7 cellular contexts compared by ENCODE assay signal in genomic region chr13:45393941-45394570, GRCh38. TPM values are rescaled to one million over a fixed set of nuclear protein-coding genes. Genes with fewer than 3 reads are reported as not detected.
A peak's percentile ranks its signal among the peaks of the same experiment; 100 is the strongest.
DNase-seq lines count a peak whose midpoint lies in the region; ATAC-seq, FAIRE-seq and TF ChIP-seq lines count a peak whose summit lies in the region.

No MANE protein-coding gene starts in this region.

- FAIRE-seq in urothelium cell line (lab: Jason Lieb, UNC): no peak

- no peaks in the 10 kb centered on the region for H3F3A ChIP-seq in DOHH2 (ENCODE audit: control insufficient read depth, insufficient read depth)

- H3K4me1 Mint-ChIP-seq in central memory CD8-positive, alpha-beta T cell: peaks cover 30% of the 10 kb centered on the region

- no peaks in the 10 kb centered on the region for H3K9me3 Mint-ChIP-seq in central memory CD8-positive, alpha-beta T cell

- DNase-seq in HK-2 (ENCODE audit: unreplicated experiment): peak; percentile 27
- DNase-seq in RPMI8226: peak; percentile 38
- no peak for DNase-seq in central memory CD8-positive, alpha-beta T cell (ENCODE audit: low spot score in 2 of 2)
- DNase-seq in left lung: no peak
- peak; percentile 49 for DNase-seq in urothelium cell line (ENCODE audit: low spot score)
- DNase-seq in aorta: no peak

- no peaks in the 10 kb centered on the region for H3K79me2 ChIP-seq in DOHH2 (ENCODE audit: control insufficient read depth, low read length)

- intact Hi-C loops in left lung (cut with DNase I) (no loop called here), aorta (cut with DNase I) (no loop called here)

- H3K27me3 Mint-ChIP-seq in central memory CD8-positive, alpha-beta T cell: no peaks in the 10 kb centered on the region

- 12 to 13% methylated on average over 4 of the region's 4 CpGs for WGBS in aorta, 2 donors

- peak overlapping the region; percentile 65 for H3K27ac Mint-ChIP-seq in central memory CD8-positive, alpha-beta T cell (ENCODE audit: low read depth)

- peaks cover 33% of the 10 kb centered on the region for H3K36me3 Mint-ChIP-seq in central memory CD8-positive, alpha-beta T cell (ENCODE audit: insufficient read depth)

- H3K36me3 ChIP-seq in DOHH2 (ENCODE audit: control insufficient read depth, low read length) (no peaks in the 10 kb centered on the region), left lung (peaks cover 0 to 63% of the 10 kb centered on the region in 2 donors), aorta (ENCODE audit: control insufficient read depth in 1 of 2, insufficient read depth in 2 of 2, low read length in 1 of 2) (peaks cover 4 to 7% of the 10 kb centered on the region in 2 donors)

- no peak for ATAC-seq in central memory CD8-positive, alpha-beta T cell (replicated peaks; ENCODE audit: extremely low read depth, poor library complexity, severe bottlenecking)
- ATAC-seq in left lung: peak; percentile 87
- no peak for ATAC-seq in aorta (ENCODE audit: low FRiP score)

- H3K4me3 ChIP-seq in DOHH2 (ENCODE audit: low read length) (no peak overlapping the region), left lung (no peak overlapping the region), aorta (ENCODE audit: low read length in 2 of 2) (no peak overlapping the region)

- no peaks in the 10 kb centered on the region for H4K20me1 ChIP-seq in DOHH2 (ENCODE audit: control insufficient read depth, insufficient read depth, low read depth, low read length)

- H3K27me3 ChIP-seq in DOHH2 (ENCODE audit: control insufficient read depth, low read length) (no peaks in the 10 kb centered on the region), left lung (no peaks in the 10 kb centered on the region), aorta (ENCODE audit: control insufficient read depth in 1 of 2, insufficient read depth in 2 of 2, low read length in 1 of 2) (no peaks in the 10 kb centered on the region)

- TF ChIP-seq CTCF in DOHH2 (IDR thresholded peaks at IDR 0.05; ENCODE audit: low read depth, low read length, poor library complexity, severe bottlenecking): peak; percentile 50
- peak; percentile 38 to 55 for TF ChIP-seq CTCF in left lung (IDR thresholded peaks at IDR 0.05)

- H3K4me2 ChIP-seq in DOHH2 (ENCODE audit: low read length): no peak overlapping the region

- H3K4me1 ChIP-seq in DOHH2 (ENCODE audit: control insufficient read depth, low read length): no peaks in the 10 kb centered on the region
- peaks cover 0 to 13% of the 10 kb centered on the region in 2 donors for H3K4me1 ChIP-seq in left lung
- H3K4me1 ChIP-seq in aorta (ENCODE audit: control insufficient read depth in 1 of 2, insufficient read depth in 2 of 2, low read length in 2 of 2): no peaks in the 10 kb centered on the region

- H3K9me2 ChIP-seq in DOHH2 (replicated peaks; ENCODE audit: control insufficient read depth, low read length): no peaks in the 10 kb centered on the region

- H3K9me3 ChIP-seq in DOHH2 (ENCODE audit: control insufficient read depth, insufficient read depth, low read length): no peaks in the 10 kb centered on the region
- H3K9me3 ChIP-seq in left lung: no peaks in the 10 kb centered on the region
- no peaks in the 10 kb centered on the region for H3K9me3 ChIP-seq in aorta (ENCODE audit: control insufficient read depth, low read length)

- H3K27ac ChIP-seq in DOHH2 (ENCODE audit: low read depth, low read length): no peak overlapping the region
- no peak overlapping the region for H3K27ac ChIP-seq in left lung
- H3K27ac ChIP-seq in aorta (ENCODE audit: low read depth in 1 of 2, low read length in 2 of 2): no peak overlapping the region

- H3K4me3 Mint-ChIP-seq in central memory CD8-positive, alpha-beta T cell: no peak overlapping the region

RNA-seq across cellular contexts. Expression of gene SLC25A30, which starts 24.1 kb away (rescaled TPM):
- total RNA-seq in left lung (10 to 100 TPM; 20.9 to 25.1 TPM), aorta (10 to 100 TPM; 22.2 to 31.9 TPM)
- polyA plus RNA-seq in aorta: 10 to 100 TPM; 12.3 to 21.4 TPM

RNA-seq across cellular contexts. Expression of gene TPT1, which starts 53.1 kb away (rescaled TPM):
- total RNA-seq in left lung (1,000 to 10,000 TPM; 3,460 to 5,041 TPM), aorta (1,000 to 10,000 TPM; 3,196 to 4,441 TPM)
- over 10,000 TPM in 1 of 2 donors, 1,000 to 10,000 TPM in 1; 5,995 to 18,191 TPM for polyA plus RNA-seq in aorta

Comparison
In these comparisons a context has a peak if more than half of its experiments do, and no peak if none do; other contexts are left out.
1. DNase-seq: peak in HK-2 (single experiment), RPMI8226 (single experiment) and urothelium cell line (single experiment); none in central memory CD8-positive, alpha-beta T cell (0 of 2), left lung (0 of 2) and aorta (0 of 2).